Comparison of ENCODE assay signal across 8 cellular contexts in the genomic region with DNA sequence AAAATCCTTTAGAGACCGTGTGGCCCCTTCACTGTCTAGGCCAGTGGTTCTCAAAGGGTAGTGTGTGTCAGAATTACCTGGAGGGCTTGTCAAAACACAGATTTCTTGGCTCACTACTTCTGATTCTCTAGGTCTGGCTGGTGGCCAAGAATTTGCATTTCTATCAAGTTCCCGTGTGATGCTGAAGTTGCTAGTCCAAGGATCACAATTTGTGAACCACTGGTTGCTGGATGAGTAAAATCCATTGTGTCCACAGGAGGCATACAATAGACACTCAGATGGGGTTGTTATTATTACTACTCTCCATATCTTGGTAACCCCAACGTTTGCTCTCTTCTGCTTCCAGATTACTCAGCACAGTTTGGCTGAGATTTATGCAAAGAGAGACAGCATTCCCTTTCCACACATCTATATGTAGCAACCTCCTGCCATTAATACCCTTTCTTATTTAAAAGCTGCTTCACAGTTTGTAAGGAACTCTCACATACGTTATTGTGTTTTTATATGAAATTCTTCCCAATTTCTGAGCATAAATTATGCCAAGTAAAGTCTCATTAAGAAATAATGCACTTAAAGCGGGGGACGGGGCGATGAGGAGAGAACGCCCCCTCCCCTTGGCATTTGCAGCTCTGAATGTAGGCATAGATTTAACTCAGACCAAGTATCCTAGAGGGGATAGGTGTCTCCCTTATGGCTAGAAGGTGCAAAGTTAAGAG. TPM values are rescaled to one million over a fixed set of nuclear protein-coding genes. Genes with fewer than 3 reads are reported as not detected.
DNase-seq lines count a peak whose midpoint lies in the region; ATAC-seq and TF ChIP-seq lines count a peak whose summit lies in the region.

No MANE protein-coding gene starts in this region.

- H3K27ac ChIP-seq in CD4-positive, alpha-beta memory T cell (ENCODE audit: low read depth, low read length), result no peak overlapping the region
- H3K27ac ChIP-seq in iPS-18a (ENCODE audit: low read length) (no peak overlapping the region), smooth muscle cell (ENCODE audit: low read depth) (no peak overlapping the region)

- H2AFZ ChIP-seq in smooth muscle cell (ENCODE audit: low read depth), result peak overlapping the region; percentile 84

- H3K27ac Mint-ChIP-seq in CD4-positive, alpha-beta memory T cell, result peak overlapping the region in 1 of 7 donors; percentile 11
- H3K27ac Mint-ChIP-seq in activated naive CD8-positive, alpha-beta T cell, result no peak overlapping the region

- H3K9me3 ChIP-seq in CD4-positive, alpha-beta memory T cell (ENCODE audit: control insufficient read depth in 1 of 2, low read length in 2 of 2), result no peaks in the 10 kb centered on the region
- H3K9me3 ChIP-seq in iPS-18a (ENCODE audit: control insufficient read depth, low read depth, low read length) (no peaks in the 10 kb centered on the region), smooth muscle cell (replicated peaks; ENCODE audit: low read depth) (no peaks in the 10 kb centered on the region)

- H3K27me3 ChIP-seq in CD4-positive, alpha-beta memory T cell (ENCODE audit: insufficient read depth, low read length), result peaks cover 5% of the 10 kb centered on the region
- peaks cover 10% of the 10 kb centered on the region for H3K27me3 ChIP-seq in iPS-18a (ENCODE audit: control insufficient read depth, insufficient read depth, low read length)
- peaks cover 8% of the 10 kb centered on the region for H3K27me3 ChIP-seq in smooth muscle cell (ENCODE audit: low read depth)

- peak overlapping the region; percentile 90 for H3K4me2 ChIP-seq in smooth muscle cell

- H3K36me3 Mint-ChIP-seq in CD4-positive, alpha-beta memory T cell, result no peaks in the 10 kb centered on the region
- no peaks in the 10 kb centered on the region for H3K36me3 Mint-ChIP-seq in activated naive CD8-positive, alpha-beta T cell

- 17% methylated on average over 8 of the region's 8 CpGs for WGBS in smooth muscle cell (ENCODE audit: low lambda C conversion rate)

- POLR2A ChIA-PET in CD4-positive, alpha-beta memory T cell (lab: Charles Lee; ENCODE audit: partially characterized antibody), result interaction anchor here (0.6 to 4.6 kb wide), 7 partner anchors 15 to 404 kb away, joined by 3 to 37 read pairs (median 11); a partner anchor contains a TSS

- no peaks in the 10 kb centered on the region for H3K79me2 ChIP-seq in smooth muscle cell (ENCODE audit: low read depth)

- no peak for TF ChIP-seq CTCF in smooth muscle cell (IDR thresholded peaks at IDR 0.05; ENCODE audit: borderline replicate concordance, insufficient read depth, poor library complexity, severe bottlenecking)

- H3K4me3 ChIP-seq in CD4-positive, alpha-beta memory T cell (ENCODE audit: low read length in 2 of 2), result peak overlapping the region in 1 of 2 donors; percentile 54
- H3K4me3 ChIP-seq in Jurkat, Clone E6-1 (ENCODE audit: low read length), result peak overlapping the region; percentile 60
- H3K4me3 ChIP-seq in iPS-18a (ENCODE audit: low read length), result peak overlapping the region; percentile 73
- peak overlapping the region; percentile 56 for H3K4me3 ChIP-seq in smooth muscle cell

- intact Hi-C loops in CD4-positive, alpha-beta memory T cell (cut with micrococcal nuclease), result loop anchor here (1.0 to 5.0 kb wide), 3 partner anchors 16 to 105 kb away; a partner anchor contains a TSS

- CTCF ChIA-PET in CD4-positive, alpha-beta memory T cell (lab: Charles Lee; ENCODE audit: partially characterized antibody), result interaction anchor here (1.0 to 9.5 kb wide), 6 partner anchors 16 to 98 kb away, joined by 3 to 191 read pairs (median 6); a partner anchor contains a TSS

- H3K4me1 ChIP-seq in CD4-positive, alpha-beta memory T cell (ENCODE audit: insufficient read depth, low read length), result peaks cover 25% of the 10 kb centered on the region
- H3K4me1 ChIP-seq in iPS-18a (ENCODE audit: control insufficient read depth, low read depth, low read length) (peaks cover 18% of the 10 kb centered on the region), smooth muscle cell (ENCODE audit: low read depth) (peaks cover 15% of the 10 kb centered on the region)

- H4K20me1 ChIP-seq in smooth muscle cell (ENCODE audit: low read depth), result peaks cover 3% of the 10 kb centered on the region

- H3K9ac ChIP-seq in iPS-18a (ENCODE audit: low read length), result no peak overlapping the region
- H3K9ac ChIP-seq in smooth muscle cell (ENCODE audit: low read depth), result no peak overlapping the region

- DNase-seq in CD4-positive, alpha-beta memory T cell, result no peak
- DNase-seq in Jurkat, Clone E6-1 (ENCODE audit: low read depth, low spot score), result no peak
- DNase-seq in smooth muscle cell (lab: John Stamatoyannopoulos, UW; ENCODE audit: unreplicated experiment), result no peak
- no peak for DNase-seq in activated CD4-positive, CD25-positive, alpha-beta regulatory T cell (lab: John Stamatoyannopoulos, UW)

- ATAC-seq in HG02970 (IDR thresholded peaks at IDR 0.05; ENCODE audit: low FRiP score, unreplicated experiment) (no peak), HG02884 (IDR thresholded peaks at IDR 0.05; ENCODE audit: unreplicated experiment) (no peak)

- no peaks in the 10 kb centered on the region for H3K9me3 Mint-ChIP-seq in CD4-positive, alpha-beta memory T cell
- no peaks in the 10 kb centered on the region for H3K9me3 Mint-ChIP-seq in activated naive CD8-positive, alpha-beta T cell (ENCODE audit: low read depth)

- peaks cover 14 to 33% (median 23%) of the 10 kb centered on the region in 4 donors for H3K4me1 Mint-ChIP-seq in CD4-positive, alpha-beta memory T cell
- H3K4me1 Mint-ChIP-seq in activated naive CD8-positive, alpha-beta T cell (ENCODE audit: low read depth), result peaks cover 19% of the 10 kb centered on the region

- peaks cover 6 to 16% of the 10 kb centered on the region in 2 donors for H3K27me3 Mint-ChIP-seq in CD4-positive, alpha-beta memory T cell
- peaks cover 1% of the 10 kb centered on the region for H3K27me3 Mint-ChIP-seq in activated naive CD8-positive, alpha-beta T cell

- no peaks in the 10 kb centered on the region for H3F3A ChIP-seq in smooth muscle cell (ENCODE audit: low read depth)

- H3K36me3 ChIP-seq in CD4-positive, alpha-beta memory T cell (ENCODE audit: insufficient read depth, low read length), result no peaks in the 10 kb centered on the region
- H3K36me3 ChIP-seq in iPS-18a (ENCODE audit: control insufficient read depth, low read depth, low read length) (no peaks in the 10 kb centered on the region), smooth muscle cell (ENCODE audit: low read depth) (no peaks in the 10 kb centered on the region)

- peak overlapping the region; percentile 73 to 83 (median 82) for H3K4me3 Mint-ChIP-seq in CD4-positive, alpha-beta memory T cell
- peak overlapping the region; percentile 81 for H3K4me3 Mint-ChIP-seq in activated naive CD8-positive, alpha-beta T cell

RNA-seq across cellular contexts. Expression of a gene that starts 0.7 kb away (rescaled TPM):
- total RNA-seq in CD4-positive, alpha-beta memory T cell, result 1 to 10 TPM in 1 of 2 experiments, under 1 TPM in 1; 0.90 to 1.2 TPM
- polyA plus RNA-seq in CD4-positive, alpha-beta memory T cell, result under 1 TPM; 0.27 to 0.62 TPM
- polyA plus RNA-seq in Jurkat, Clone E6-1 (2012; ENCODE audit: insufficient read depth, insufficient read length), result 2.6 TPM
- 2.1 and 3.3 TPM in 2 replicates for total RNA-seq in smooth muscle cell
- 2.4 and 5.6 TPM in 2 replicates for polyA plus RNA-seq in smooth muscle cell

RNA-seq across cellular contexts. Expression of a gene that starts 15.5 kb away (rescaled TPM):
- total RNA-seq in CD4-positive, alpha-beta memory T cell, result 10 to 100 TPM; 16.4 to 16.6 TPM
- 1 to 10 TPM; 5.3 to 8.8 TPM for polyA plus RNA-seq in CD4-positive, alpha-beta memory T cell
- polyA plus RNA-seq in Jurkat, Clone E6-1 (2012; ENCODE audit: insufficient read depth, insufficient read length), result 3.4 TPM
- 8.7 and 12.1 TPM in 2 replicates for total RNA-seq in smooth muscle cell
- 6.9 TPM in 2 replicates for polyA plus RNA-seq in smooth muscle cell
